ENCODE assay signal across 17 cellular contexts in the genomic region with DNA sequence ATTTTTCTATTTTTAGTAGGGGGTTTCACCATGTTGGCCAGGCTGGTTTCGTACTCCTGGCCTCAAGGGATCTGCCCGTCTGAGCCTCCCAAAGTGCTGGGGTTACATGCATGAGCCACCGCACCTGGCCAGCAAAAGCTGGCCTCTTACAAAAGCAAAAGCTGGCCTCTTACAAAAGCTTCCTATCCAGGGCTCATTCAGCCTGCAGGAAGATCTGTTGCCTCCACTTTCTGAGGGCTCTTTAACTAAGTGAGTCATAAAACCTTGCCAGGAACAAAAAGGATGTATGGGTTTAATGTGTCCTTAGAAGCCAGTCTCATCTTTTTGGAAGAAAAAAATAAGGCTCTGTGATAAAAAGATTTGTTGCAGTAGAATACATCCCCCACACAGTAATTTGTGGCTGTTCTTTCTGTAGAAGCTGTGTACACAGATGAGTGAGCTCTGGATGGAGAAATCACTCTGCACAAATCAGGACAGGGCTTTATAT. TPM values are rescaled to one million over a fixed set of nuclear protein-coding genes. Genes with fewer than 3 reads are reported as not detected.
DNase-seq lines count a peak whose midpoint lies in the region; ATAC-seq and TF ChIP-seq lines count a peak whose summit lies in the region.
"Had no signal": no experiment of that assay in that cellular context is flagged by ENCODE, and none has a peak within 500 bp of the region (broad histone marks: within the 10 kb centered on the region; RNA-seq: fewer than 3 reads in every experiment).

No MANE protein-coding gene starts in this region.

- WGBS in H9 (ENCODE audit: extremely low coverage, insufficient read length, low lambda C conversion rate): no CpG with 5 or more reads among the region's 3 CpGs

- peak overlapping the region in 8 of 11 experiments; percentile 40 to 93 (median 84); a peak in 17 of 22 replicates for H3K27ac ChIP-seq in BLaER1 treated with 17β-estradiol and CSF1 and Interleukin-3, amounts not matched to agents 10 nM and 100 nM
- H3K27ac ChIP-seq in KMS-11 (peak overlapping the region; percentile 78), H9 (ENCODE audit: insufficient read length, low read depth, low read length) (no peak overlapping the region)
- H3K27ac ChIP-seq: cardiac muscle cell had no signal

- H3K36me3 ChIP-seq in BLaER1 treated with 17β-estradiol and CSF1 and Interleukin-3, amounts not matched to agents 10 nM and 100 nM: no peaks in the 10 kb centered on the region
- H3K36me3 ChIP-seq in KMS-11 (ENCODE audit: insufficient read depth) (no peaks in the 10 kb centered on the region), adipocyte (ENCODE audit: control insufficient read depth, insufficient read depth, low read length, severe bottlenecking) (no peaks in the 10 kb centered on the region)
- H3K36me3 ChIP-seq: cardiac muscle cell had no signal

- H3K4me3 Mint-ChIP-seq in H9: no peak overlapping the region
- H3K4me3 Mint-ChIP-seq: B cell, mesothelial cell of epicardium had no signal

- no peak overlapping the region for H2BK120ac ChIP-seq in H9 (ENCODE audit: low read depth, low read length, poor library complexity, severe bottlenecking)

- no peak overlapping the region for H3T11ph ChIP-seq in H9 (ENCODE audit: low read length)

- H3K4me1 Mint-ChIP-seq in H9: 0 out of 4 replicates have a peak, but pooled peaks cover 0 to 5% of the 10 kb centered on the region in 2 experiments
- H3K4me1 Mint-ChIP-seq: mesothelial cell of epicardium had no signal

- no peaks in the 10 kb centered on the region for H3K23me2 ChIP-seq in H9 (ENCODE audit: insufficient read length, low read depth, low read length, poor library complexity, severe bottlenecking)

- H3K9me3 Mint-ChIP-seq in H9: no peaks in the 10 kb centered on the region; a peak in 1 of 5 replicates
- H3K9me3 Mint-ChIP-seq: mesothelial cell of epicardium had no signal

- H2BK5ac ChIP-seq in H9 (ENCODE audit: insufficient read length, low read length): no peak overlapping the region

- H4K5ac ChIP-seq in H9 (ENCODE audit: insufficient read length, low read depth, low read length): no peak overlapping the region

- H3K79me1 ChIP-seq in H9 (ENCODE audit: insufficient read depth, low read depth, low read length, poor library complexity, severe bottlenecking): no peaks in the 10 kb centered on the region

- H3K56ac ChIP-seq in H9 (ENCODE audit: insufficient read length, low read depth, low read length): no peak overlapping the region

- H3K14ac ChIP-seq in H9 (ENCODE audit: insufficient read depth, low read length): no peak overlapping the region

- H3K79me2 ChIP-seq in KMS-11 (ENCODE audit: insufficient read depth, low read depth) (no peaks in the 10 kb centered on the region), H9 (ENCODE audit: insufficient read depth, low read length) (no peaks in the 10 kb centered on the region)

- H3K27me3 Mint-ChIP-seq in H9 (ENCODE audit: low read depth): peaks cover 3% of the 10 kb centered on the region; the same call in 1 of the 2 replicates

- H3K36me3 Mint-ChIP-seq in H9 (ENCODE audit: insufficient read depth in 1 of 3, low read depth in 3 of 3): peaks cover 2 to 10% (median 2%) of the 10 kb centered on the region in 3 experiments; a peak in 5 of 7 replicates
- H3K36me3 Mint-ChIP-seq: mesothelial cell of epicardium had no signal

- no peaks in the 10 kb centered on the region for H4K20me1 ChIP-seq in BLaER1 treated with 17β-estradiol and CSF1 and Interleukin-3, amounts not matched to agents 10 nM and 100 nM
- H4K20me1 ChIP-seq in KMS-11 (ENCODE audit: insufficient read depth) (no peaks in the 10 kb centered on the region), H9 (ENCODE audit: control insufficient read depth, insufficient read depth, insufficient read length) (no peaks in the 10 kb centered on the region)

- no peak overlapping the region for H3K4ac ChIP-seq in H9 (ENCODE audit: low read depth, low read length)

- no peak overlapping the region for H4K91ac ChIP-seq in H9 (ENCODE audit: insufficient read length, low read depth, low read length)

- H3K4me1 ChIP-seq in BLaER1 treated with 17β-estradiol and CSF1 and Interleukin-3, amounts not matched to agents 10 nM and 100 nM: peaks cover 15 to 38% (median 31%) of the 10 kb centered on the region in 10 experiments
- H3K4me1 ChIP-seq in KMS-11 (ENCODE audit: low read depth, poor library complexity, severe bottlenecking): peaks cover 34% of the 10 kb centered on the region
- peaks cover 4% of the 10 kb centered on the region for H3K4me1 ChIP-seq in adipocyte (ENCODE audit: control insufficient read depth, insufficient read depth, low read length)
- H3K4me1 ChIP-seq in H9 (ENCODE audit: insufficient read depth, low read length): no peaks in the 10 kb centered on the region

- H3K23ac ChIP-seq in H9 (ENCODE audit: insufficient read length, low read depth, low read length): no peak overlapping the region

- H2BK12ac ChIP-seq in H9 (ENCODE audit: insufficient read length, low read depth, low read length): no peak overlapping the region

- no peak for ATAC-seq in GM18861 (IDR thresholded peaks at IDR 0.05; ENCODE audit: unreplicated experiment)
- ATAC-seq: HepG2 had no signal

- H3K4me3 ChIP-seq in BLaER1 treated with 17β-estradiol and CSF1 and Interleukin-3, amounts not matched to agents 10 nM and 100 nM: no peak overlapping the region; a peak in 1 of 20 replicates
- H3K4me3 ChIP-seq in KMS-11 (IDR thresholded peaks at IDR 0.05; ENCODE audit: insufficient read depth, low read depth, low read length) (no peak overlapping the region), adipocyte (ENCODE audit: low read length) (no peak overlapping the region)
- H3K4me3 ChIP-seq: cardiac muscle cell had no signal

- peak; percentile 40 for DNase-seq in adipocyte (ENCODE audit: low read depth)
- peak; percentile 18 for DNase-seq in inferior parietal cortex (ENCODE audit: extremely low spot score)
- no peak for DNase-seq in H9
- DNase-seq in hippocampal formation (lab: John Stamatoyannopoulos, UW): no peak
- no peak for DNase-seq in activated T-cell treated with anti-CD3 and anti-CD28 coated beads, Interleukin-2, amount 50 U/mL, for 1 hour
- DNase-seq: activated CD4-positive, alpha-beta T cell treated with anti-CD3 and anti-CD28 coated beads, Interleukin-2, amount 50 U/mL, for 1 hour; activated effector memory CD4-positive, alpha-beta T cell treated with Interleukin-2 at 50 U/mL for 16 hours; NCI-H2029 treated with DMSO at 0.1 percent for 48 hours; T-helper 2 cell had no signal

- H3K9me3 ChIP-seq in BLaER1 treated with 17β-estradiol and CSF1 and Interleukin-3, amounts not matched to agents 10 nM and 100 nM (replicated peaks in 1 of 11): no peaks in the 10 kb centered on the region; a peak in 1 of 22 replicates
- no peaks in the 10 kb centered on the region for H3K9me3 ChIP-seq in adipocyte (ENCODE audit: control insufficient read depth, low read length)
- H3K9me3 ChIP-seq in H9 (ENCODE audit: control insufficient read depth, low read depth, low read length): no peaks in the 10 kb centered on the region

- no peak for TF ChIP-seq CTCF in KMS-11 (conservative IDR thresholded peaks at IDR 0.05; ENCODE audit: low read depth, low read length)
- no peak for TF ChIP-seq CTCF in H9 (conservative IDR thresholded peaks at IDR 0.05)

- no peak overlapping the region for H2BK20ac ChIP-seq in H9 (ENCODE audit: low read depth, low read length, poor library complexity, severe bottlenecking)

- no peak overlapping the region for H3K27ac Mint-ChIP-seq in H9
- H3K27ac Mint-ChIP-seq: B cell, mesothelial cell of epicardium had no signal

- H3K9ac ChIP-seq in BLaER1 treated with 17β-estradiol and CSF1 and Interleukin-3, amounts not matched to agents 10 nM and 100 nM: peak overlapping the region in 9 of 11 experiments; percentile 4 to 80 (median 66); a peak in 15 of 22 replicates
- H3K9ac ChIP-seq in KMS-11 (peak overlapping the region; percentile 9; the same call in 1 of the 2 replicates), adipocyte (ENCODE audit: low read length) (no peak overlapping the region), H9 (ENCODE audit: extremely low read depth, insufficient read length, low read length) (no peak overlapping the region)

- no peak overlapping the region for H4K8ac ChIP-seq in H9 (replicated peaks; ENCODE audit: insufficient read length, low read depth, low read length)

- H2AFZ ChIP-seq in KMS-11 (ENCODE audit: low read depth) (0 out of 2 replicates have a peak overlapping the region, but pooled peaks have one; percentile 3), H9 (ENCODE audit: low read length) (no peak overlapping the region)

- H2AK5ac ChIP-seq in H9 (ENCODE audit: insufficient read length, low read length): no peak overlapping the region

- no peak overlapping the region for H2BK15ac ChIP-seq in H9 (ENCODE audit: low read depth, low read length)

- H3K4me2 ChIP-seq in BLaER1 treated with 17β-estradiol and CSF1 and Interleukin-3, amounts not matched to agents 10 nM and 100 nM: peak overlapping the region in 10 of 11 experiments; percentile 5 to 85 (median 68); a peak in 19 of 22 replicates
- H3K4me2 ChIP-seq in KMS-11 (peak overlapping the region; percentile 65), H9 (ENCODE audit: insufficient read depth, insufficient read length, low read length) (no peak overlapping the region)

- no peak overlapping the region for H3K18ac ChIP-seq in H9 (ENCODE audit: insufficient read length, low read depth, low read length)

- H3K27me3 ChIP-seq in BLaER1 treated with 17β-estradiol and CSF1 and Interleukin-3, amounts not matched to agents 10 nM and 100 nM: no peaks in the 10 kb centered on the region
- H3K27me3 ChIP-seq in KMS-11 (ENCODE audit: insufficient read depth, low read depth) (no peaks in the 10 kb centered on the region), adipocyte (replicated peaks; ENCODE audit: control insufficient read depth, insufficient read depth, low read length) (peaks cover 5% of the 10 kb centered on the region), H9 (ENCODE audit: insufficient read depth, low read length) (no peaks in the 10 kb centered on the region)
- H3K27me3 ChIP-seq: cardiac muscle cell had no signal

RNA-seq across cellular contexts. Expression of a gene that starts 15.0 kb away (rescaled TPM):
- total RNA-seq in H9 (2021): 3.1 and 3.3 TPM in 2 replicates
- total RNA-seq: B cell, epithelial cell of proximal tubule had no signal

RNA-seq across cellular contexts. Expression of a gene that starts 33.6 kb away (rescaled TPM):
- 45.4 and 48.2 TPM in 2 replicates for total RNA-seq in H9 (2021)

Comparison
In these comparisons a context has a peak if more than half of its experiments do, and no peak if none do; other contexts are left out.
1. H3K9ac ChIP-seq: peak in BLaER1 treated with 17β-estradiol and CSF1 and Interleukin-3, amounts not matched to agents 10 nM and 100 nM (9 of 11) and KMS-11 (single experiment); none in adipocyte (single experiment) and H9 (single experiment).
2. DNase-seq: peak in adipocyte (single experiment) and inferior parietal cortex (single experiment); none in H9 (single experiment), hippocampal formation (0 of 2) and activated T-cell treated with anti-CD3 and anti-CD28 coated beads, Interleukin-2, amount 50 U/mL, for 1 hour (single experiment).